39 cellular contexts compared by ENCODE assay signal in the genomic region with DNA sequence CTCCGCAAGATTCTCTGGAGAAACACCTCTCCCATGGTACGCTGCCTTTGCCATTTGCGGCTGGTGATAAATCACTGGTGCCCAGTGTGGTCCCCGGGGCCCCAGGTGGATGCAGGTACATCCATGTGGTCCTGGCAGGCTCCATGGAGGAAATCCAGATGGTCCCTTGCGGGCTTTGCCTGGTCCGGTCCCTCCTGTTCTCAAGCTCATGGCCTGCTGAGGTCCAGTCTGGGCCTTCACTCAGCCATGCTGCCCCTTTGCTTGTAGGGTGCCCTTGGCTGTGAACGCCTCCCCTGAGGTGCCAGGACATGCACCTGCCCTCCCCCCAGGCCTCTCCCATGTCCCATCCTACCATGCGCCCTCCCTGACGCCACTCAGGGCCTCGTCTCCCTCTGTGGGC. TPM values are rescaled to one million over a fixed set of nuclear protein-coding genes. Genes with fewer than 3 reads are reported as not detected.
"Had no signal": no experiment of that assay in that cellular context is flagged by ENCODE, and none has a peak within 500 bp of the region (broad histone marks: within the 10 kb centered on the region; RNA-seq: fewer than 3 reads in every experiment).

No MANE protein-coding gene starts in this region.

- H3K9me3 ChIP-seq: MG63 had no signal

- H3K4me2 ChIP-seq: KMS-11 had no signal

- H3K4me3 ChIP-seq: MG63 had no signal

- H3K27me3 ChIP-seq: MG63 had no signal

- DNase-seq: Karpas-422, Kasumi-1, MG63, MM.1S, MV-4-11, NCI-H1048, NCI-H1092, NCI-H1092 treated with DMSO at 0.1 percent for 48 hours, NCI-H1105, NCI-H1105 treated with DMSO at 0.1 percent for 48 hours, NCI-H1417, NCI-H1417 treated with DMSO at 0.1 percent for 48 hours, NCI-H1436, NCI-H1436 treated with DMSO at 0.1 percent for 48 hours, NCI-H146, NCI-H1694, NCI-H1694 treated with DMSO at 0.1 percent for 48 hours, NCI-H187, NCI-H187 treated with DMSO at 0.1 percent for 48 hours, NCI-H1930, NCI-H2029, NCI-H2029 treated with DMSO at 0.1 percent for 48 hours, NCI-H2081, NCI-H2081 treated with DMSO at 0.1 percent for 48 hours, NCI-H2107, NCI-H2171, NCI-H2171 treated with DMSO at 0.1 percent for 48 hours, NCI-H2227 treated with DMSO at 0.1 percent for 48 hours, NCI-H226, NCI-H345, NCI-H446, NCI-H446 treated with DMSO at 0.1 percent for 48 hours, NCI-H510A, NCI-H510A treated with DMSO at 0.1 percent for 48 hours had no signal

- H3K36me3 ChIP-seq: MG63 had no signal

- H3K27ac ChIP-seq: KMS-11 had no signal

- H3K9ac ChIP-seq: KMS-11 had no signal

RNA-seq across cellular contexts. Expression of gene DACT2, which starts 21.2 kb away (rescaled TPM):
- total RNA-seq: LHCN-M2, M059J, MCF 10A, NCI-H460 had no signal
